ENCODE assay signal across 14 cellular contexts in genomic region chr3:49607796-49608195, GRCh38. TPM values are rescaled to one million over a fixed set of nuclear protein-coding genes. Genes with fewer than 3 reads are reported as not detected.
DNase-seq lines count a peak whose midpoint lies in the region; ATAC-seq and TF ChIP-seq lines count a peak whose summit lies in the region.
"Had no signal": no experiment of that assay in that cellular context is flagged by ENCODE, and none has a peak within 500 bp of the region (broad histone marks: within the 10 kb centered on the region; RNA-seq: fewer than 3 reads in every experiment).

No MANE protein-coding gene starts in this region.

- no peak overlapping the region for H3K27ac Mint-ChIP-seq in neural crest cell (ENCODE audit: unreplicated experiment)

- no peak overlapping the region for H3K4me3 Mint-ChIP-seq in neural crest cell

- no peak for DNase-seq in BE2C
- DNase-seq in neural crest cell (ENCODE audit: low read depth, low spot score), result peak; percentile 20
- DNase-seq in psoas muscle, result no peak
- DNase-seq in NCI-H187 treated with DMSO at 0.1 percent for 48 hours (lab: John Stamatoyannopoulos, UW), result no peak
- DNase-seq: activated naive CD4-positive, alpha-beta T cell; NCI-H1092 treated with DMSO at 0.1 percent for 48 hours; NCI-H526 had no signal

- H3K4me1 Mint-ChIP-seq in neural crest cell, result peaks cover 4% of the 10 kb centered on the region

- peak overlapping the region; percentile 2 for H3K27ac ChIP-seq in cingulate gyrus (ENCODE audit: low read depth, low read length)
- no peak overlapping the region for H3K27ac ChIP-seq in psoas muscle
- H3K27ac ChIP-seq: hepatocyte, HL-60, tibial artery had no signal

- H3K27me3 ChIP-seq in BE2C (no peaks in the 10 kb centered on the region), psoas muscle (ENCODE audit: insufficient read depth in 3 of 3, low read length in 2 of 3) (no peaks in the 10 kb centered on the region)
- H3K27me3 ChIP-seq: hepatocyte, tibial artery had no signal

- H3K27me3 Mint-ChIP-seq in neural crest cell (ENCODE audit: low read depth), result no peaks in the 10 kb centered on the region

- H3K36me3 Mint-ChIP-seq in neural crest cell (ENCODE audit: low read depth), result peaks cover 5% of the 10 kb centered on the region

- TF ChIP-seq CTCF in BE2C (IDR thresholded peaks at IDR 0.05; ENCODE audit: low read depth, low read length) (peak; percentile 37), LNCAP (IDR thresholded peaks at IDR 0.05) (peak; percentile 44; the same call in 1 of the 2 replicates), neural crest cell (conservative IDR thresholded peaks at IDR 0.05) (no peak), psoas muscle (IDR thresholded peaks at IDR 0.05) (no peak)

- intact Hi-C loops in psoas muscle (cut with DNase I), result no loop called here

- WGBS in psoas muscle, 3 donors, result 35 to 37% (median 35%) methylated on average over 5 of the region's 5 CpGs

- no peak overlapping the region for H3K4me3 ChIP-seq in BE2C (ENCODE audit: low read depth, low read length)
- H3K4me3 ChIP-seq in psoas muscle, result no peak overlapping the region
- H3K4me3 ChIP-seq: hepatocyte, tibial artery had no signal

- H3K4me1 ChIP-seq in BE2C (no peaks in the 10 kb centered on the region), psoas muscle (no peaks in the 10 kb centered on the region)
- H3K4me1 ChIP-seq: tibial artery had no signal

- ATAC-seq in psoas muscle, result no peak
- ATAC-seq in HG02885 (IDR thresholded peaks at IDR 0.05; ENCODE audit: poor library complexity, unreplicated experiment), result no peak
- ATAC-seq in GM18498 (IDR thresholded peaks at IDR 0.05; ENCODE audit: unreplicated experiment), result no peak

- H3K9me3 ChIP-seq in BE2C, result no peaks in the 10 kb centered on the region
- no peaks in the 10 kb centered on the region for H3K9me3 ChIP-seq in psoas muscle
- H3K9me3 ChIP-seq: tibial artery had no signal

- H3K36me3 ChIP-seq in BE2C, result no peaks in the 10 kb centered on the region
- H3K36me3 ChIP-seq in psoas muscle (ENCODE audit: insufficient read depth in 1 of 2, low read depth in 1 of 2), result no peaks in the 10 kb centered on the region
- H3K36me3 ChIP-seq: tibial artery had no signal

- H3K9me3 Mint-ChIP-seq in neural crest cell, result peaks cover 6% of the 10 kb centered on the region

RNA-seq across cellular contexts. Expression of gene BSN, which starts 53.5 kb away (rescaled TPM):
- polyA plus RNA-seq in BE2C (2012; ENCODE audit: insufficient read depth, insufficient read length, low read depth), result 8.4 TPM
- total RNA-seq in neural crest cell (6.1 and 6.5 TPM in 2 replicates), psoas muscle (under 1 TPM; 0.22 to 0.95 (median 0.47) TPM)
- under 1 TPM; 0.08 to 0.20 (median 0.10) TPM for polyA plus RNA-seq in psoas muscle

Comparison
In these comparisons a context has a peak if more than half of its experiments do, and no peak if none do; other contexts are left out.
1. CTCF ChIP-seq: peak in BE2C (single experiment) and LNCAP (single experiment); none in neural crest cell (single experiment) and psoas muscle (single experiment).